Comparison of ENCODE assay signal across 3 cellular contexts in genomic region chr18:14379489-14379888, GRCh38.
DNase-seq lines count a peak whose midpoint lies in the region; ATAC-seq lines count a peak whose summit lies in the region.
"Not testable (repeated sequence)": the region's sequence is repeated elsewhere in the genome, so short reads cannot be mapped to it uniquely, and the experiment has no call there.

No MANE protein-coding gene starts in this region.

- DNase-seq in stimulated activated effector memory CD8-positive, alpha-beta T cell treated with anti-CD3 and anti-CD28 coated beads, Interleukin-12 subunit alpha, Interleukin-12 subunit beta, amount 100 ng/mL, for 72 hours (ENCODE audit: low spot score in 2 of 2): not testable (repeated sequence)

- ATAC-seq in GM18868 (IDR thresholded peaks at IDR 0.05; ENCODE audit: unreplicated experiment): peak; percentile 94
- peak; percentile 51 for ATAC-seq in activated T-helper 17 cell treated with anti-CD3 and anti-CD28 coated beads, Interleukin-2, amount 50 U/mL, for 72 hours (replicated peaks)
- ATAC-seq in stimulated activated effector memory CD8-positive, alpha-beta T cell treated with anti-CD3 and anti-CD28 coated beads, Interleukin-12 subunit alpha, Interleukin-12 subunit beta, amount 100 ng/mL, for 72 hours: peak; percentile 79

- H3K4me1 Mint-ChIP-seq in activated T-helper 17 cell treated with anti-CD3 and anti-CD28 coated beads, Interleukin-2, amount 50 U/mL, for 72 hours; stimulated activated effector memory CD8-positive, alpha-beta T cell treated with anti-CD3 and anti-CD28 coated beads, Interleukin-12 subunit alpha, Interleukin-12 subunit beta, amount 100 ng/mL, for 72 hours: not testable (repeated sequence)

- H3K4me3 Mint-ChIP-seq in activated T-helper 17 cell treated with anti-CD3 and anti-CD28 coated beads, Interleukin-2, amount 50 U/mL, for 72 hours; stimulated activated effector memory CD8-positive, alpha-beta T cell treated with anti-CD3 and anti-CD28 coated beads, Interleukin-12 subunit alpha, Interleukin-12 subunit beta, amount 100 ng/mL, for 72 hours: not testable (repeated sequence)

- not testable (repeated sequence) for H3K27ac Mint-ChIP-seq in activated T-helper 17 cell treated with anti-CD3 and anti-CD28 coated beads, Interleukin-2, amount 50 U/mL, for 72 hours; stimulated activated effector memory CD8-positive, alpha-beta T cell treated with anti-CD3 and anti-CD28 coated beads, Interleukin-12 subunit alpha, Interleukin-12 subunit beta, amount 100 ng/mL, for 72 hours

- not testable (repeated sequence) for H3K36me3 Mint-ChIP-seq in activated T-helper 17 cell treated with anti-CD3 and anti-CD28 coated beads, Interleukin-2, amount 50 U/mL, for 72 hours (ENCODE audit: low read depth); stimulated activated effector memory CD8-positive, alpha-beta T cell treated with anti-CD3 and anti-CD28 coated beads, Interleukin-12 subunit alpha, Interleukin-12 subunit beta, amount 100 ng/mL, for 72 hours

- H3K9me3 Mint-ChIP-seq in activated T-helper 17 cell treated with anti-CD3 and anti-CD28 coated beads, Interleukin-2, amount 50 U/mL, for 72 hours; stimulated activated effector memory CD8-positive, alpha-beta T cell treated with anti-CD3 and anti-CD28 coated beads, Interleukin-12 subunit alpha, Interleukin-12 subunit beta, amount 100 ng/mL, for 72 hours: not testable (repeated sequence)

- H3K27me3 Mint-ChIP-seq in activated T-helper 17 cell treated with anti-CD3 and anti-CD28 coated beads, Interleukin-2, amount 50 U/mL, for 72 hours: not testable (repeated sequence)
